Comparison of ENCODE assay signal across 1 cellular context in the genomic region with DNA sequence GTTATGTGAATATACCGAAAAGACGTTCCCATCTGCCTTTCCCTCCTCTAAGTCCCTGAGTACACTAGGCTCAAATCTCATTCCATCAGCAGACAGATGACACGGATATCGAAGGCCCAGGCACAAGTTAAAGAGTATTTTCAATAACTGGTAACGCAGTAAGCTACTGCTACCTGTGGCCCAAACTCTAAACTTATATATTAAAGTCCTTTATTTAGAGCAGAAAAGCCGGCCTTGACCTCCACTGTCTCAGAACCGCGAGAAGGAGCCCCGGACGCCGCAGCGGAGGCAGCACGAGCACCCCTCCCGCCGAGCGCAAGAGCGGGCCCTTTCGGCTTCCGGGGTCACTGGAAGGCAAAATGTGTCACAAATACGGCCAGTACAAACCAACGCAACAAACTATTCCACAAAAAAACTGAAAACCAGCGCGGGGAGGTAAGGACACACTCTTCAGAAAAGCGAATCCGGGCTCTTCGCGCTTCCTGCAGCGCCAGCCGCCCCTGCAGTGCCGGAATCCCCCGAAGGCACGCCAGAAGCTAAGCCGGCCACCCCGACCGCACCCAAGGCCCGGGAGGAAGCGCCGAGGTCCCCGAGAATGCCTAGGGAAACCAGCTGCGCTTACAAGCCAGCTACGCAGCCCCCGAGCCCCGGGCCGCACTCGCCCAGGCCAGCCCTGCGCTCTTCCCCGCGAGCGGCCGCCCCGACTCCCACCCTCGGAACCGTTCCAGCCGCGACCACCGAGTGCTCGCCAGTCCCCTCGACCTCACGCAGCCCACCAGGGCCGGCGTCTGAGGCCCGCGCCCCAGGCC.
A peak's percentile ranks its signal among the peaks of the same experiment; 100 is the strongest.
TF ChIP-seq lines count a peak whose summit lies in the region.

No MANE protein-coding gene starts in this region.

TF ChIP-seq in IMR-90, 13 proteins besides CTCF, POLR2A, EP300 and RAD21:
- TF ChIP-seq CHD1 (IDR thresholded peaks at IDR 0.05; ENCODE audit: low read depth, low read length), result no peak
- TF ChIP-seq MXI1 (IDR thresholded peaks at IDR 0.05; ENCODE audit: borderline replicate concordance, low read depth, low read length), result peak; percentile 51; the same call in 1 of the 2 replicates
